Comparison of ENCODE assay signal across 8 cellular contexts in the genomic region with DNA sequence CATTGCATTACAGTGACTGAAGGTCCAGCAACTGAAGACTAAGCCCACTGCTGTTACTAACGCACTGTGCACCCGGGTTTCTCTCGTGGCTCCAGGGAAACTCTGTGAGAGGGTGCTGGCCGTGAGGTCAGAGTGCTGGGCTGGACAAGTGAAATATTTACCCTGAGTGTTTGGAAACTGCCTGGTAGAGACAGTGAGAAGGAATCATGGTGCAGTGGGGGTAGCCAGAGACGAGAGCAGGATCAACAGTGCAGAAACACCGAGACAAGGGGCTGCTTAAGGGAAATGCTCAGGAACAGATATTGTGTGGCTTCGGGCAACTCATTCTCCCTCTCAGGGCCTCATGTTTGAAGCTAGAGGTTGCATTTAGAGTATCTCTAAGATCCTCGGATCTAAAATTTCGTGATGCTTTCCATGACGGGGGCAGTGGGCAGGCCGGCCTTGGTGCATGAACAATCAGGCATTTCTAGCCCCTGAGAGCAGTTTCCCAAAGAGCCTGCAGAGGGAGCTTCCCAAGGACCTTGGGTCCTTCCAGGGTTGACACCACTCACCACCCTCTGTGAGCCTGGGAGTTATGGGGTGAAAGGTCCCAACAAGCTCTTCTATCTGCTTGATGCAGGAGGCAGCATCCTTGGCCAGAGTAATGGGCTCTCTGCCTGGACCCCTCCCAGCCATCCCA. TPM values are rescaled to one million over a fixed set of nuclear protein-coding genes. Genes with fewer than 3 reads are reported as not detected.
DNase-seq lines count a peak whose midpoint lies in the region; ATAC-seq and TF ChIP-seq lines count a peak whose summit lies in the region.

No MANE protein-coding gene starts in this region.

- peak in 1 of 3 donors; percentile 61 for DNase-seq in CD4-positive, CD25-positive, alpha-beta regulatory T cell
- DNase-seq in HL-60 (ENCODE audit: low read depth in 1 of 2, low spot score in 1 of 2) (no peak), heart right ventricle (no peak), OCI-M2 (lab: John Stamatoyannopoulos, UW; ENCODE audit: unreplicated experiment) (no peak)
- DNase-seq in activated CD8-positive, alpha-beta memory T cell treated with anti-CD3 and anti-CD28 coated beads for 24 hours = peak; percentile 87
- peak; percentile 68 for DNase-seq in stimulated activated naive CD4-positive, alpha-beta T cell treated with Interleukin-2 at 50 U/mL for 16 hours (lab: John Stamatoyannopoulos, UW)

- peaks cover 76% of the 10 kb centered on the region for H3K36me3 ChIP-seq in CD4-positive, CD25-positive, alpha-beta regulatory T cell (ENCODE audit: control insufficient read depth, insufficient read depth, low read length)
- no peaks in the 10 kb centered on the region for H3K36me3 ChIP-seq in heart right ventricle

- no peaks in the 10 kb centered on the region for H3K27me3 ChIP-seq in CD4-positive, CD25-positive, alpha-beta regulatory T cell (ENCODE audit: control insufficient read depth, insufficient read depth, low read length)
- H3K27me3 ChIP-seq in HL-60 (ENCODE audit: insufficient read depth, poor library complexity, severe bottlenecking) (no peaks in the 10 kb centered on the region), heart right ventricle (no peaks in the 10 kb centered on the region)

- peaks cover 98% of the 10 kb centered on the region for H3K4me1 ChIP-seq in CD4-positive, CD25-positive, alpha-beta regulatory T cell (ENCODE audit: control insufficient read depth, insufficient read depth, low read length, poor library complexity, severe bottlenecking)
- H3K4me1 ChIP-seq in heart right ventricle = peaks cover 0 to 37% (median 0%) of the 10 kb centered on the region in 9 donors

- peak overlapping the region; percentile 89 for H3K27ac ChIP-seq in CD4-positive, CD25-positive, alpha-beta regulatory T cell (ENCODE audit: insufficient read depth, low read length, poor library complexity, severe bottlenecking)
- H3K27ac ChIP-seq in HL-60 (replicated peaks) = no peak overlapping the region
- peak overlapping the region in 1 of 10 donors; percentile 80 for H3K27ac ChIP-seq in heart right ventricle

- no peaks in the 10 kb centered on the region for H3K9me3 ChIP-seq in CD4-positive, CD25-positive, alpha-beta regulatory T cell (ENCODE audit: control insufficient read depth in 2 of 2, low read length in 2 of 2)
- H3K9me3 ChIP-seq in heart right ventricle = no peaks in the 10 kb centered on the region

- H3K4me3 Mint-ChIP-seq in CD4-positive, CD25-positive, alpha-beta regulatory T cell = peak overlapping the region; percentile 79 to 100 (median 88)

- no peaks in the 10 kb centered on the region for H3K27me3 Mint-ChIP-seq in CD4-positive, CD25-positive, alpha-beta regulatory T cell

- peaks cover 30 to 99% (median 80%) of the 10 kb centered on the region in 4 donors for H3K4me1 Mint-ChIP-seq in CD4-positive, CD25-positive, alpha-beta regulatory T cell

- H3K9me3 Mint-ChIP-seq in CD4-positive, CD25-positive, alpha-beta regulatory T cell = no peaks in the 10 kb centered on the region

- H3K4me3 ChIP-seq in CD4-positive, CD25-positive, alpha-beta regulatory T cell (ENCODE audit: low read depth, low read length) = peak overlapping the region; percentile 100
- no peak overlapping the region for H3K4me3 ChIP-seq in HL-60 (replicated peaks; ENCODE audit: insufficient read depth, low read length)
- H3K4me3 ChIP-seq in heart right ventricle = peak overlapping the region in 1 of 10 donors; percentile 3

- ATAC-seq in CD4-positive, CD25-positive, alpha-beta regulatory T cell (ENCODE audit: low read depth in 2 of 2) = no peak
- ATAC-seq in heart right ventricle (peak in 2 of 8 donors; percentile 12 to 45), GM18517 (IDR thresholded peaks at IDR 0.05; ENCODE audit: unreplicated experiment) (no peak), HG03469 (IDR thresholded peaks at IDR 0.05; ENCODE audit: unreplicated experiment) (no peak)

- 80 to 84% methylated on average over 11 of the region's 11 CpGs for WGBS in heart right ventricle, 2 donors

- TF ChIP-seq CTCF in HL-60 (IDR thresholded peaks at IDR 0.05; ENCODE audit: insufficient read depth, low read length) (peak; percentile 4), heart right ventricle (IDR thresholded peaks at IDR 0.05) (peak in 7 of 9 donors; percentile 32 to 54 (median 40))

- intact Hi-C loops in heart right ventricle (cut with DNase I) = no loop called here

- H3K27ac Mint-ChIP-seq in CD4-positive, CD25-positive, alpha-beta regulatory T cell = peak overlapping the region; percentile 98 to 99 (median 99)

- peaks cover 95% of the 10 kb centered on the region for H3K36me3 Mint-ChIP-seq in CD4-positive, CD25-positive, alpha-beta regulatory T cell

RNA-seq across cellular contexts. Expression of gene CD2, which starts 9.7 kb away (rescaled TPM):
- 192 TPM for total RNA-seq in CD4-positive, CD25-positive, alpha-beta regulatory T cell
- polyA plus RNA-seq in CD4-positive, CD25-positive, alpha-beta regulatory T cell = 100 to 1,000 TPM; 341 to 457 (median 393) TPM
- 1 to 10 TPM in 4 of 10 donors, under 1 TPM in 3, not detected in 3; 0.20 to 6.5 (median 1.2) TPM for total RNA-seq in heart right ventricle
- 1 to 10 TPM in 1 of 2 donors, under 1 TPM in 1; 0.49 to 1.0 TPM for polyA plus RNA-seq in heart right ventricle

Comparison
In these comparisons a context has a peak if more than half of its experiments do, and no peak if none do; other contexts are left out.
1. DNase-seq: peak in activated CD8-positive, alpha-beta memory T cell treated with anti-CD3 and anti-CD28 coated beads for 24 hours (single experiment) and stimulated activated naive CD4-positive, alpha-beta T cell treated with Interleukin-2 at 50 U/mL for 16 hours (single experiment); none in HL-60 (0 of 2), heart right ventricle (0 of 2) and OCI-M2 (single experiment).
2. RNA of gene CD2, which starts 9.7 kb away (total RNA-seq): 192 TPM in CD4-positive, CD25-positive, alpha-beta regulatory T cell (single experiment); 0.20 to 6.5 TPM in heart right ventricle; every median in the first group is over 10 times any median in the second.